In genomic region chr1:7770939-7771672, GRCh38 we compare ENCODE assay signal across 1 cellular context.
TF ChIP-seq lines count a peak whose summit lies in the region.

Gene VAMP3, plus strand, starts transcription at chr1:7771296. Its CDS starts 88 bp downstream, at chr1:7771384.

TF ChIP-seq in K562, 482 proteins besides CTCF, POLR2A, EP300 and RAD21 (continued from another document and continues in another):
- TF ChIP-seq ZBTB34 (CRISPR knock-in tag; IDR thresholded peaks at IDR 0.05) (no peak), E2F4 (CRISPR knock-in tag; IDR thresholded peaks at IDR 0.05; ENCODE audit: low read depth) (no peak; the same call in 1 of the 2 replicates), ZFP36 (IDR thresholded peaks at IDR 0.05; ENCODE audit: low read depth, low read length, partially characterized antibody) (no peak), POLR3G (IDR thresholded peaks at IDR 0.05; ENCODE audit: extremely low read depth, insufficient read length, insufficient replicate concordance) (no peak), EHMT2 (IDR thresholded peaks at IDR 0.05) (no peak), HMGN3 (IDR thresholded peaks at IDR 0.05; ENCODE audit: borderline replicate concordance, extremely low read depth, insufficient read length, low read depth, low read length) (peak; percentile 67), ZNF699 (CRISPR knock-in tag; IDR thresholded peaks at IDR 0.05; ENCODE audit: insufficient replicate concordance) (no peak), ZNF212 (CRISPR knock-in tag; IDR thresholded peaks at IDR 0.05) (no peak), ZBTB40 (IDR thresholded peaks at IDR 0.05) (peak; percentile 57), ZBTB40 (CRISPR knock-in tag; IDR thresholded peaks at IDR 0.05) (no peak), MLX (CRISPR knock-in tag; conservative IDR thresholded peaks at IDR 0.05) (no peak), GATAD2B (IDR thresholded peaks at IDR 0.05; ENCODE audit: borderline replicate concordance) (peak; percentile 74; the same call in 1 of the 2 replicates), ZBTB43 (CRISPR knock-in tag; IDR thresholded peaks at IDR 0.05) (no peak), HDGF (IDR thresholded peaks at IDR 0.05) (no peak), MBD2 (IDR thresholded peaks at IDR 0.05; ENCODE audit: borderline replicate concordance, low read depth) (no peak; the same call in 1 of the 2 replicates), ATF3 (IDR thresholded peaks at IDR 0.05) (no peak), ATF3 (CRISPR knock-in tag; conservative IDR thresholded peaks at IDR 0.05) (no peak), CCAR2 (IDR thresholded peaks at IDR 0.05; ENCODE audit: low read depth, low read length) (no peak), MED1 (CRISPR knock-in tag; IDR thresholded peaks at IDR 0.05; ENCODE audit: borderline replicate concordance) (0 out of 2 replicates have a peak, but pooled peaks have one; percentile 89), ZNF143 (CRISPR knock-in tag; IDR thresholded peaks at IDR 0.05) (no peak), DIDO1 (tag; IDR thresholded peaks at IDR 0.05; ENCODE audit: low read depth) (peak; percentile 41; the same call in 1 of the 2 replicates), CHCHD3 (CRISPR knock-in tag; IDR thresholded peaks at IDR 0.05) (no peak), NR2C2 (CRISPR knock-in tag; IDR thresholded peaks at IDR 0.05) (no peak), NR2C2 (tag; IDR thresholded peaks at IDR 0.05) (peak; percentile 89), BRCA1 (IDR thresholded peaks at IDR 0.05) (no peak), BRCA1 (CRISPR knock-in tag; IDR thresholded peaks at IDR 0.05) (no peak), RERE (CRISPR knock-in tag; IDR thresholded peaks at IDR 0.05; ENCODE audit: borderline replicate concordance) (0 out of 2 replicates have a peak, but pooled peaks have one; percentile 38), FOS (IDR thresholded peaks at IDR 0.05; ENCODE audit: extremely low read depth, insufficient read length) (no peak), BHLHE40 (IDR thresholded peaks at IDR 0.05; ENCODE audit: low read length) (no peak), MBD1 (CRISPR knock-in tag; IDR thresholded peaks at IDR 0.05) (no peak), KAT7 (CRISPR knock-in tag; IDR thresholded peaks at IDR 0.05; ENCODE audit: borderline replicate concordance) (peak; percentile 94), NFATC3 (IDR thresholded peaks at IDR 0.05) (no peak), ATF4 (CRISPR knock-in tag; IDR thresholded peaks at IDR 0.05) (no peak), ZFP1 (CRISPR knock-in tag; IDR thresholded peaks at IDR 0.05) (no peak), GABPB2 (CRISPR knock-in tag; conservative IDR thresholded peaks at IDR 0.05) (no peak)
